In the genomic region with DNA sequence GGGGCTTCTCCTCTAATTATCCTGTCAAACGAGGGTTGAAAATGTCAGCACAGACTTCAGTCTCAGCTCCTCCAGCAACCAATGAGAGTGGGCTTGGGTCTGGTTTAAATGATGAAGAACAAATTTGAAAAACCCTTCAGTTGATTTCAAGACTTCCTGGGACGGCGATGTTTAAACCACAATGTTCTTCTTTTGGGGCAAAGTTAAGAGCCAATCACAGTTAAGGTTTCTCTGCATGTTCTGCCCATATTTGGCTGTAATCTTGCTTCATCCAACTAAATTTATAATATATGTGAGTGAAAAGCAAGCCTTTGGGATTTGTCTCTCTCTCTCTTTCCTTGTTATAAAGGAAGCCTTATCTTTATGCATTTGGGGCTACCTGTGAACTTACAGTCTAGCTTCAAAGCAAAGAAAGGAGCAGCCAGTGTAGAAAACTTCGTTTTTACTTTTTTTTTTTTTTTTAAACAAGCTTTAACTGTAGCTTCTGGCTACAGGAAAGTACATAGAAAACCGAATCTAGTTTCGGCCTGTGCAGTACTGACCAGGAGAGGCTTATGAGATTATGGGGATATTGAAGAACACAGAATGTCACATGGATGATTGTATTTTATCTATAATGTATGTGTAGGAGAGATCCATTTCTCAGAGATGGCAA, we compare ENCODE assay signal across 10 cellular contexts. TPM values are rescaled to one million over a fixed set of nuclear protein-coding genes. Genes with fewer than 3 reads are reported as not detected.
A peak's percentile ranks its signal among the peaks of the same experiment; 100 is the strongest.
DNase-seq lines count a peak whose midpoint lies in the region; ATAC-seq and TF ChIP-seq lines count a peak whose summit lies in the region.
"Had no signal": no experiment of that assay in that cellular context is flagged by ENCODE, and none has a peak within 500 bp of the region (broad histone marks: within the 10 kb centered on the region; RNA-seq: fewer than 3 reads in every experiment).

No MANE protein-coding gene starts in this region.

- no peak overlapping the region for H3K9ac ChIP-seq in muscle layer of colon (ENCODE audit: low read length)

- no peak for TF ChIP-seq POLR2A in adrenal gland (IDR thresholded peaks at IDR 0.05)

- H3K4me1 ChIP-seq in adrenal gland (replicated peaks in 1 of 2) (peaks cover 0 to 5% of the 10 kb centered on the region in 2 donors), muscle layer of colon (ENCODE audit: insufficient read depth, low read length) (no peaks in the 10 kb centered on the region), foreskin keratinocyte (peaks cover 7% of the 10 kb centered on the region)

- H3K4me3 ChIP-seq in adrenal gland (no peak overlapping the region), muscle layer of colon (ENCODE audit: low read depth in 1 of 2, low read length in 2 of 2) (no peak overlapping the region)

- WGBS in adrenal gland, 4 donors, result 56 to 83% (median 66%) methylated on average over 6 of the region's 6 CpGs

- H3K36me3 ChIP-seq in adrenal gland (replicated peaks in 1 of 2) (no peaks in the 10 kb centered on the region), muscle layer of colon (ENCODE audit: insufficient read depth, low read length) (no peaks in the 10 kb centered on the region)

- H3K9me3 ChIP-seq in adrenal gland (replicated peaks in 1 of 3), result no peaks in the 10 kb centered on the region
- H3K9me3 ChIP-seq in muscle layer of colon (ENCODE audit: low read length), result no peaks in the 10 kb centered on the region

- ATAC-seq in foreskin keratinocyte, result no peak
- ATAC-seq in HG03095 (IDR thresholded peaks at IDR 0.05; ENCODE audit: unreplicated experiment), result no peak

- H3K27me3 ChIP-seq in adrenal gland (no peaks in the 10 kb centered on the region), muscle layer of colon (ENCODE audit: control insufficient read depth in 1 of 2, insufficient read depth in 2 of 2, low read length in 2 of 2) (no peaks in the 10 kb centered on the region), foreskin keratinocyte (no peaks in the 10 kb centered on the region)

- H3K27ac ChIP-seq in adrenal gland (peak overlapping the region in 3 of 5 donors; percentile 61 to 74 (median 65)), muscle layer of colon (ENCODE audit: low read depth, low read length) (peak overlapping the region; percentile 44), foreskin keratinocyte (no peak overlapping the region)

- in situ Hi-C loops in KBM-7 (cut with MboI; ENCODE audit: low pct_unique_long_range_greater_than_20kb, low sequenced_read_pairs), result loop anchor here (25.0 kb wide), 1 partner anchor 396 kb away; no protein-coding TSS in a partner anchor

- intact Hi-C loops in adrenal gland (cut with DNase I), result no loop called here

- DNase-seq in AML-193 (lab: John Stamatoyannopoulos, UW) (peak; percentile 81 to 83), KBM-7 (peak; percentile 83), adrenal gland (no peak), HuH-7.5 (ENCODE audit: low spot score) (no peak), foreskin keratinocyte (no peak), NCI-H510A treated with DMSO at 0.1 percent for 48 hours (lab: John Stamatoyannopoulos, UW) (no peak)
- DNase-seq: NCI-H1436 had no signal

- TF ChIP-seq CTCF in adrenal gland (IDR thresholded peaks at IDR 0.05) (no peak), foreskin keratinocyte (conservative IDR thresholded peaks at IDR 0.05) (no peak)

RNA-seq across cellular contexts. Expression of gene FAM9C, which starts 46.8 kb away (rescaled TPM):
- total RNA-seq in adrenal gland, result under 1 TPM in 1 of 8 donors, not detected in 7; 0.14 TPM
- polyA plus RNA-seq in adrenal gland, result under 1 TPM in 1 of 3 donors, not detected in 2; 0.03 TPM
- total RNA-seq in foreskin keratinocyte, result not detected in 2 replicates
- not detected in 2 replicates for polyA plus RNA-seq in foreskin keratinocyte
- total RNA-seq: activated CD8-positive, alpha-beta memory T cell treated with anti-CD3 and anti-CD28 coated beads for 36 hours had no signal

Comparison
In these comparisons a context has a peak if more than half of its experiments do, and no peak if none do; other contexts are left out.
1. DNase-seq: peak in AML-193 (2 of 2) and KBM-7 (single experiment); none in adrenal gland (0 of 7), HuH-7.5 (single experiment), foreskin keratinocyte (0 of 2) and NCI-H510A treated with DMSO at 0.1 percent for 48 hours (single experiment).